ENCODE assay signal across 9 cellular contexts in the genomic region with DNA sequence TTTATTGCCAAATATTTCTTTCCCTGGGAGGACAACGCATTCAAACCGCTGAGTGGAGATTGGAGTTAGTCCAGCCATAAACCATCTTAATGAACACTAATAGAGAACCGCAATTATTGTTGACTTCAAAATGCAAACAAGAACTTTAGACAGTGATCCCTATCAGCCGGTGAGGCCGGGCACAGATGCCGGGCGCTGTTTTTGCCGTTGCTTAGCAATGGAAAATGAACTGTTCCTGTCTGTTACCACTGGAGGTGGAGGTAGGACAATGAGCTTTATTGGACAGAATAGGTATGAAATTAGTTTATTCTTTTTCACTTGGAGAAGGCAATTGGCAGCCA.
A peak's percentile ranks its signal among the peaks of the same experiment; 100 is the strongest.
DNase-seq lines count a peak whose midpoint lies in the region; ATAC-seq and TF ChIP-seq lines count a peak whose summit lies in the region.
"Had no signal": no experiment of that assay in that cellular context is flagged by ENCODE, and none has a peak within 500 bp of the region (broad histone marks: within the 10 kb centered on the region; RNA-seq: fewer than 3 reads in every experiment).

No MANE protein-coding gene starts in this region.

- no peaks in the 10 kb centered on the region for H3K9me2 ChIP-seq in GM23248 (ENCODE audit: insufficient read depth)

- CTCF ChIA-PET in Panc1 (lab: Charles Lee): no interaction called here

- H2AFZ ChIP-seq in GM23248: peak overlapping the region; percentile 83

- H3K9ac ChIP-seq in GM23248 (peak overlapping the region; percentile 73), skeletal muscle satellite cell (ENCODE audit: low read depth, low read length) (peak overlapping the region; percentile 72)

- H3K36me3 ChIP-seq in GM23248 (ENCODE audit: low read depth) (no peaks in the 10 kb centered on the region), Panc1 (ENCODE audit: control insufficient read depth, insufficient read depth, low read length) (no peaks in the 10 kb centered on the region), skeletal muscle satellite cell (ENCODE audit: insufficient read depth, low read length) (no peaks in the 10 kb centered on the region)

- H3K9me3 ChIP-seq in GM23248 (ENCODE audit: low read depth): no peaks in the 10 kb centered on the region
- no peaks in the 10 kb centered on the region; the same call in 1 of the 2 replicates for H3K9me3 ChIP-seq in Panc1 (ENCODE audit: control insufficient read depth, insufficient read depth, low read depth, low read length)
- H3K9me3 ChIP-seq in skeletal muscle satellite cell (replicated peaks; ENCODE audit: low read length): no peaks in the 10 kb centered on the region

- ATAC-seq in Panc1 (peak; percentile 54; the same call in 1 of the 2 replicates), GM18868 (IDR thresholded peaks at IDR 0.05; ENCODE audit: unreplicated experiment) (no peak), GM19397 (IDR thresholded peaks at IDR 0.05; ENCODE audit: unreplicated experiment) (no peak), GM18909 (IDR thresholded peaks at IDR 0.05; ENCODE audit: poor library complexity, unreplicated experiment) (no peak)

- no peak for TF ChIP-seq CTCF in Panc1 (IDR thresholded peaks at IDR 0.05)
- no peak for TF ChIP-seq CTCF in fibroblast of the aortic adventitia (IDR thresholded peaks at IDR 0.05; ENCODE audit: insufficient read depth, low read length)

- POLR2A ChIA-PET in Panc1 (lab: Charles Lee): no interaction called here

- H3K4me3 ChIP-seq in GM23248 (peak overlapping the region; percentile 71), Panc1 (ENCODE audit: low read depth in 2 of 2, low read length in 2 of 2) (peak overlapping the region; percentile 36 to 59), fibroblast of the aortic adventitia (ENCODE audit: low read depth, low read length) (peak overlapping the region; percentile 62), skeletal muscle satellite cell (ENCODE audit: low read length) (peak overlapping the region; percentile 66)

- H3K79me2 ChIP-seq in GM23248 (ENCODE audit: insufficient read depth): no peaks in the 10 kb centered on the region

- H3K4me1 ChIP-seq in GM23248 (ENCODE audit: insufficient read depth) (peaks cover 8% of the 10 kb centered on the region; the same call in 1 of the 2 replicates), Panc1 (ENCODE audit: control insufficient read depth, insufficient read depth, low read length) (no peaks in the 10 kb centered on the region; the same call in 1 of the 2 replicates), skeletal muscle satellite cell (ENCODE audit: control insufficient read depth, insufficient read depth, low read length) (peaks cover 10% of the 10 kb centered on the region)

- intact Hi-C loops in Panc1 (cut with micrococcal nuclease; ENCODE audit: unreplicated experiment): loop anchor here (5.0 to 10.0 kb wide), 2 partner anchors 376 to 864 kb away; partner anchors contain the start of gene FOXN3

- peak overlapping the region; percentile 78 for H3K4me2 ChIP-seq in GM23248 (ENCODE audit: unreplicated experiment)
- H3K4me2 ChIP-seq in skeletal muscle satellite cell (ENCODE audit: low read length): peak overlapping the region; percentile 89

- H3K27me3 ChIP-seq in GM23248 (replicated peaks; ENCODE audit: insufficient read depth): no peaks in the 10 kb centered on the region
- no peaks in the 10 kb centered on the region for H3K27me3 ChIP-seq in Panc1 (ENCODE audit: control insufficient read depth, insufficient read depth, low read length)
- H3K27me3 ChIP-seq in skeletal muscle satellite cell (ENCODE audit: control insufficient read depth, insufficient read depth, low read length): no peaks in the 10 kb centered on the region

- H3K27ac ChIP-seq in GM23248: peak overlapping the region; percentile 87
- H3K27ac ChIP-seq in Panc1 (ENCODE audit: low read length): no peak overlapping the region
- H3K27ac ChIP-seq: HL-60 had no signal

- no peaks in the 10 kb centered on the region for H4K20me1 ChIP-seq in GM23248 (ENCODE audit: insufficient read depth)

- DNase-seq in GM23248 (no peak), Panc1 (ENCODE audit: low read depth, low spot score) (no peak), fibroblast of the aortic adventitia (ENCODE audit: low read depth) (no peak)
- no peak for DNase-seq in stimulated activated CD4-positive, alpha-beta T cell treated with anti-CD3 and anti-CD28 coated beads, Interleukin-1b, Interleukin-23, amount 100 ng/mL, for 48 hours

- in situ Hi-C loops in GM23248 (cut with MboI): loop anchor here (25.0 kb wide), 1 partner anchor 371 kb away; the partner anchor contains the start of gene FOXN3
- in situ Hi-C loops in Panc1 (cut with HindIII; ENCODE audit: low pct_unique_long_range_greater_than_20kb, low sequenced_read_pairs): no loop called here

- 15 to 17% methylated on average over 8 of the region's 8 CpGs for WGBS in GM23248 (ENCODE audit: low coverage in 1 of 2, low lambda C conversion rate in 2 of 2, missing lambda C conversion rate in 2 of 2), 2 experiments

- H3F3A ChIP-seq in GM23248 (ENCODE audit: insufficient read depth): peaks cover 15% of the 10 kb centered on the region

- BruUV-seq in Panc1 (replicated peaks; lab: Mats Ljungman, UMichigan): no TSS peak
